ENCODE assay signal across 13 cellular contexts in genomic region chr2:85680707-85681353, GRCh38. TPM values are rescaled to one million over a fixed set of nuclear protein-coding genes. Genes with fewer than 3 reads are reported as not detected.
DNase-seq lines count a peak whose midpoint lies in the region; ATAC-seq and TF ChIP-seq lines count a peak whose summit lies in the region.
"Had no signal": no experiment of that assay in that cellular context is flagged by ENCODE, and none has a peak within 500 bp of the region (broad histone marks: within the 10 kb centered on the region; RNA-seq: fewer than 3 reads in every experiment).

No MANE protein-coding gene starts in this region.

- TF ChIP-seq POLR2A in heart left ventricle (IDR thresholded peaks at IDR 0.05) (no peak), esophagus squamous epithelium (IDR thresholded peaks at IDR 0.05) (no peak), testis (IDR thresholded peaks at IDR 0.05) (no peak), vagina (IDR thresholded peaks at IDR 0.05) (no peak)

- H3K4me2 ChIP-seq in PC-9, result peak overlapping the region; percentile 79
- no peak overlapping the region for H3K4me2 ChIP-seq in MM.1S (ENCODE audit: low read depth, low read length)

- POLR2A ChIA-PET in PC-9 (lab: Charles Lee; ENCODE audit: unreplicated experiment), result no interaction called here

- H3K79me2 ChIP-seq in PC-9 (ENCODE audit: low read depth), result no peaks in the 10 kb centered on the region
- no peaks in the 10 kb centered on the region for H3K79me2 ChIP-seq in MM.1S (ENCODE audit: low read length)

- H2AFZ ChIP-seq in PC-9 (no peak overlapping the region), MM.1S (ENCODE audit: low read length) (no peak overlapping the region)

- ATAC-seq in heart left ventricle (no peak), left ventricle myocardium superior (no peak)

- WGBS in heart left ventricle, 4 donors, result 64 to 75% (median 71%) methylated on average over 2 of the region's 2 CpGs
- WGBS in esophagus squamous epithelium, 2 donors, result 65 to 81% methylated on average over 2 of the region's 2 CpGs
- WGBS in testis, 2 donors, result 79 to 87% methylated on average over 2 of the region's 2 CpGs

- BruUV-seq in PC-9 (replicated peaks; lab: Mats Ljungman, UMichigan), result no TSS peak

- H3K4me1 ChIP-seq in heart left ventricle (peaks cover 0 to 42% (median 18%) of the 10 kb centered on the region in 12 donors), PC-9 (replicated peaks; ENCODE audit: insufficient read depth) (peaks cover 38% of the 10 kb centered on the region), esophagus squamous epithelium (peaks cover 0 to 19% (median 12%) of the 10 kb centered on the region in 3 donors), testis (peaks cover 5% of the 10 kb centered on the region), MM.1S (ENCODE audit: low read length) (peaks cover 21% of the 10 kb centered on the region), vagina (peaks cover 12% of the 10 kb centered on the region)

- TF ChIP-seq CTCF in heart left ventricle (IDR thresholded peaks at IDR 0.05), result no peak
- TF ChIP-seq CTCF in PC-9 (conservative IDR thresholded peaks at IDR 0.05), result no peak
- TF ChIP-seq CTCF in esophagus squamous epithelium (IDR thresholded peaks at IDR 0.05), result no peak
- no peak for TF ChIP-seq CTCF in testis (IDR thresholded peaks at IDR 0.05)
- TF ChIP-seq CTCF in MM.1S (IDR thresholded peaks at IDR 0.05; ENCODE audit: low read length), result no peak
- TF ChIP-seq CTCF in vagina (IDR thresholded peaks at IDR 0.05), result no peak

- CTCF ChIA-PET in PC-9 (lab: Charles Lee), result interaction anchor here (1.1 to 2.2 kb wide), 3 partner anchors 27 to 43 kb away, joined by 4 to 28 read pairs (median 6); no protein-coding TSS in a partner anchor

- intact Hi-C loops in heart left ventricle (cut with DNase I) (loop anchor here in 2 of 10 donors (2.0 kb wide), 1 partner anchor 26 kb away; no protein-coding TSS in a partner anchor), left ventricle myocardium superior (cut with micrococcal nuclease) (no loop called here), PC-9 (cut with micrococcal nuclease; ENCODE audit: unreplicated experiment) (loop anchor here (1.0 kb wide), 1 partner anchor 20 kb away; no protein-coding TSS in a partner anchor), esophagus squamous epithelium (cut with DNase I) (no loop called here), testis (cut with DNase I; ENCODE audit: low total_unique reads) (no loop called here), vagina (cut with DNase I) (loop anchor here (1.0 kb wide), 1 partner anchor 47 kb away; no protein-coding TSS in a partner anchor)

- H3K9me2 ChIP-seq in PC-9 (ENCODE audit: insufficient read depth) (no peaks in the 10 kb centered on the region), MM.1S (replicated peaks; ENCODE audit: insufficient read depth, low read length) (no peaks in the 10 kb centered on the region)

- H4K20me1 ChIP-seq in PC-9 (ENCODE audit: insufficient read depth), result no peaks in the 10 kb centered on the region
- no peaks in the 10 kb centered on the region for H4K20me1 ChIP-seq in MM.1S (ENCODE audit: insufficient read depth, low read length)

- H3K4me3 ChIP-seq in heart left ventricle (no peak overlapping the region), PC-9 (peak overlapping the region; percentile 41; the same call in 1 of the 2 replicates), esophagus squamous epithelium (no peak overlapping the region), testis (no peak overlapping the region), MM.1S (ENCODE audit: low read length) (no peak overlapping the region), vagina (no peak overlapping the region)
- H3K4me3 ChIP-seq: thoracic aorta had no signal

- H3K27ac ChIP-seq in heart left ventricle (peak overlapping the region in 9 of 12 donors; percentile 15 to 84 (median 39)), PC-9 (peak overlapping the region; percentile 99), esophagus squamous epithelium (peak overlapping the region in 3 of 4 donors; percentile 23 to 71 (median 43)), testis (no peak overlapping the region), MM.1S (ENCODE audit: low read length) (no peak overlapping the region), vagina (no peak overlapping the region)
- H3K27ac ChIP-seq: brain microvascular endothelial cell, thoracic aorta had no signal

- DNase-seq in heart left ventricle (peak in 1 of 5 donors; percentile 6), left ventricle myocardium superior (no peak), PC-9 (peak in 1 of 2 experiments; percentile 81), esophagus squamous epithelium (lab: John Stamatoyannopoulos, UW) (no peak), testis (peak; percentile 12), MM.1S (no peak), vagina (ENCODE audit: extremely low spot score in 2 of 2) (no peak), COR-L47 (lab: John Stamatoyannopoulos, UW) (no peak)
- DNase-seq: brain microvascular endothelial cell; HCEC 1CT; stimulated activated CD4-positive, alpha-beta T cell treated with anti-CD3 and anti-CD28 coated beads, Interleukin-4, amount 100 ng/mL, for 1 hour had no signal

- H3K27me3 ChIP-seq in heart left ventricle (no peaks in the 10 kb centered on the region), PC-9 (ENCODE audit: insufficient read depth, low read depth) (no peaks in the 10 kb centered on the region), esophagus squamous epithelium (peaks cover 0 to 4% (median 0%) of the 10 kb centered on the region in 4 donors), testis (no peaks in the 10 kb centered on the region), MM.1S (replicated peaks; ENCODE audit: insufficient read depth, low read length) (no peaks in the 10 kb centered on the region), vagina (no peaks in the 10 kb centered on the region)
- H3K27me3 ChIP-seq: brain microvascular endothelial cell had no signal

- no peaks in the 10 kb centered on the region for H3K36me3 ChIP-seq in heart left ventricle
- H3K36me3 ChIP-seq in PC-9 (ENCODE audit: low read depth), result no peaks in the 10 kb centered on the region
- no peaks in the 10 kb centered on the region for H3K36me3 ChIP-seq in esophagus squamous epithelium
- no peaks in the 10 kb centered on the region for H3K36me3 ChIP-seq in testis (ENCODE audit: low read depth, missing control alignments)
- H3K36me3 ChIP-seq in MM.1S (replicated peaks; ENCODE audit: insufficient read depth, low read length), result no peaks in the 10 kb centered on the region
- H3K36me3 ChIP-seq in vagina, result no peaks in the 10 kb centered on the region
- H3K36me3 ChIP-seq: brain microvascular endothelial cell, thoracic aorta had no signal

- no peak overlapping the region for H3K9ac ChIP-seq in MM.1S (ENCODE audit: low read length)

- peaks cover 34% of the 10 kb centered on the region for H3F3A ChIP-seq in PC-9 (ENCODE audit: insufficient read depth, low read depth)
- peaks cover 15% of the 10 kb centered on the region for H3F3A ChIP-seq in MM.1S (ENCODE audit: insufficient read depth, low read length)

- no peaks in the 10 kb centered on the region for H3K9me3 ChIP-seq in heart left ventricle
- H3K9me3 ChIP-seq in PC-9 (ENCODE audit: insufficient read depth, low read depth), result no peaks in the 10 kb centered on the region
- H3K9me3 ChIP-seq in esophagus squamous epithelium, result no peaks in the 10 kb centered on the region
- no peaks in the 10 kb centered on the region for H3K9me3 ChIP-seq in testis
- H3K9me3 ChIP-seq in MM.1S (replicated peaks; ENCODE audit: insufficient read depth, low read length), result no peaks in the 10 kb centered on the region
- H3K9me3 ChIP-seq in vagina, result no peaks in the 10 kb centered on the region
- H3K9me3 ChIP-seq: thoracic aorta had no signal

RNA-seq across cellular contexts. Expression of gene SFTPB, which starts 12.8 kb away (rescaled TPM):
- total RNA-seq in heart left ventricle, result under 1 TPM in 1 of 9 donors, not detected in 8; 0.23 TPM
- polyA plus RNA-seq in heart left ventricle, result under 1 TPM in 1 of 2 donors, not detected in 1; 0.83 TPM
- total RNA-seq in left ventricle myocardium superior, result 0.50 TPM
- total RNA-seq in PC-9 (2021), result not detected in 2 replicates
- total RNA-seq in esophagus squamous epithelium, result not detected
- under 1 TPM in 1 of 2 donors, not detected in 1; 0.25 TPM for total RNA-seq in testis
- 0.36 TPM for polyA plus RNA-seq in testis (ENCODE audit: insufficient read depth, low read depth, low replicate concordance)
- total RNA-seq in vagina, result not detected
- total RNA-seq: osteocyte, thoracic aorta had no signal

RNA-seq across cellular contexts. Expression of gene GNLY, which starts 13.3 kb away (rescaled TPM):
- 10 to 100 TPM in 1 of 9 donors, 1 to 10 TPM in 4, under 1 TPM in 2, not detected in 2; 0.29 to 47.1 (median 2.1) TPM for total RNA-seq in heart left ventricle
- 1 to 10 TPM; 1.3 to 2.3 TPM for polyA plus RNA-seq in heart left ventricle
- total RNA-seq in left ventricle myocardium superior, result 2.3 TPM
- not detected in 2 replicates for total RNA-seq in PC-9 (2021)
- total RNA-seq in esophagus squamous epithelium, result 1 to 10 TPM in 3 of 4 donors, under 1 TPM in 1; 0.76 to 6.1 (median 2.1) TPM
- total RNA-seq in testis, result 1 to 10 TPM in 1 of 2 donors, under 1 TPM in 1; 0.43 to 2.6 TPM
- polyA plus RNA-seq in testis (ENCODE audit: insufficient read depth, low read depth, low replicate concordance), result 2.2 TPM
- 3.2 TPM for total RNA-seq in vagina
- total RNA-seq: osteocyte had no signal

Comparison
In these comparisons a context has a peak if more than half of its experiments do, and no peak if none do; other contexts are left out.
1. H3K27ac ChIP-seq: peak in heart left ventricle (9 of 12), PC-9 (single experiment) and esophagus squamous epithelium (3 of 4); none in testis (0 of 2), MM.1S (single experiment) and vagina (single experiment).
2. intact Hi-C loops: an anchor here in PC-9 (1.0 kb wide) and vagina (1.0 kb wide); none called in left ventricle myocardium superior, esophagus squamous epithelium and testis.